In the genomic region with DNA sequence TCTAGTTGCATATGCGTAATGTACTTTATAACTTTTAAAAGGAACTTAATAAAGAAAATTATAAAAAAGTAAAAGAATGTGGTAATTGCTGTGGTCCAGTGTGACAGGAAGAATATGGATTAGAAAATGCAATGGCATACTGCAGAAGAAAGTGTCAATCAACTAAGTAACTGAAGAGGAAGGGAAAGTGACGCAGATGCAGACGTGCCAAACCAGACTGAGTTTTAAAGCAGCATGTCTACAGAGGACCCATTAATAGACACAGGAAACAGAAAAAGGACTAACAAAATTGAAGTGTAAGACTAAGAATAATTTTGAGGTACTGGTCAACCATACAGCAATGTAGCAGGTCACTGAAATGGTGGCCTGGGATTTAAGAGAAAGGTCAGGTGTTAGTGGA, we compare ENCODE assay signal across 18 cellular contexts.
DNase-seq lines count a peak whose midpoint lies in the region; ATAC-seq, FAIRE-seq and TF ChIP-seq lines count a peak whose summit lies in the region.
"Had no signal": no experiment of that assay in that cellular context is flagged by ENCODE, and none has a peak within 500 bp of the region (broad histone marks: within the 10 kb centered on the region; RNA-seq: fewer than 3 reads in every experiment).

No MANE protein-coding gene starts in this region.

- no peak for TF ChIP-seq RAD21 in GM12878 (IDR thresholded peaks at IDR 0.05; ENCODE audit: insufficient read depth, low read depth, low read length)

- intact Hi-C loops in GM12878 (cut with micrococcal nuclease; ENCODE audit: unreplicated experiment): no loop called here
- intact Hi-C loops in naive thymus-derived CD4-positive, alpha-beta T cell (cut with micrococcal nuclease): no loop called here

- H3K36me3 ChIP-seq in GM12878 (ENCODE audit: control insufficient read depth in 2 of 2, insufficient read depth in 2 of 2, low read length in 1 of 2): no peaks in the 10 kb centered on the region
- H3K36me3 ChIP-seq in naive thymus-derived CD4-positive, alpha-beta T cell (ENCODE audit: control insufficient read depth in 2 of 3, insufficient read depth in 3 of 3, low read length in 3 of 3): no peaks in the 10 kb centered on the region
- H3K36me3 ChIP-seq: uterus had no signal

- no peak; a peak in 1 of 4 replicates for TF ChIP-seq EP300 in GM12878 (IDR thresholded peaks at IDR 0.05; ENCODE audit: borderline replicate concordance in 1 of 2, control insufficient read depth in 1 of 2, low read depth in 2 of 2, low read length in 2 of 2)

- peaks cover 5% of the 10 kb centered on the region for H3K27me3 Mint-ChIP-seq in activated naive CD8-positive, alpha-beta T cell treated with anti-CD3 and anti-CD28 coated beads, Interleukin-2, amount 50 U/mL, for 24 hours
- peaks cover 3 to 20% (median 15%) of the 10 kb centered on the region in 5 donors for H3K27me3 Mint-ChIP-seq in naive thymus-derived CD4-positive, alpha-beta T cell

- in situ Hi-C loops in GM12878 (cut with MboI): no loop called here

- no peaks in the 10 kb centered on the region for H3K9me3 Mint-ChIP-seq in activated naive CD8-positive, alpha-beta T cell treated with anti-CD3 and anti-CD28 coated beads, Interleukin-2, amount 50 U/mL, for 24 hours
- no peaks in the 10 kb centered on the region for H3K9me3 Mint-ChIP-seq in naive thymus-derived CD4-positive, alpha-beta T cell

- no peak overlapping the region for H3K9ac ChIP-seq in GM12878 (ENCODE audit: control insufficient read depth, insufficient read depth, low read length)

- no peaks in the 10 kb centered on the region for H3K79me2 ChIP-seq in GM12878 (ENCODE audit: control insufficient read depth, insufficient read depth, low read length)

- no peak overlapping the region for H2AFZ ChIP-seq in GM12878 (ENCODE audit: control insufficient read depth, low read depth, low read length)

- WGBS in GM12878 (ENCODE audit: insufficient coverage, insufficient replicate concordance, low lambda C conversion rate, missing lambda C conversion rate): 27% methylated on average over 3 of the region's 3 CpGs

- no peak for TF ChIP-seq CTCF in GM12878 (IDR thresholded peaks at IDR 0.05 in 2 of 3, conservative IDR thresholded peaks at IDR 0.05 in 1 of 3; ENCODE audit: control insufficient read depth in 2 of 3, extremely low read depth in 1 of 3, insufficient read depth in 1 of 3, low read depth in 3 of 3, low read length in 3 of 3)

- TF ChIP-seq POLR2A in GM12878 (IDR thresholded peaks at IDR 0.05; ENCODE audit: low read depth, low read length): no peak

- H3K4me2 ChIP-seq in GM12878 (ENCODE audit: control insufficient read depth, insufficient read depth): no peak overlapping the region

- H3K4me3 Mint-ChIP-seq in activated naive CD8-positive, alpha-beta T cell treated with anti-CD3 and anti-CD28 coated beads, Interleukin-2, amount 50 U/mL, for 24 hours: no peak overlapping the region
- H3K4me3 Mint-ChIP-seq in naive thymus-derived CD4-positive, alpha-beta T cell: no peak overlapping the region
- H3K4me3 Mint-ChIP-seq: stimulated activated naive B cell treated with anti-CD40 and anti-IgM and Interleukin-4, amounts not matched to agents 10 μg/mL and 1 μg/mL and 100 μg/mL, for 72 hours had no signal

- no TSS peak for BruUV-seq in GM12878 (replicated peaks; lab: Mats Ljungman, UMichigan)

- no peaks in the 10 kb centered on the region for H4K20me1 ChIP-seq in GM12878 (ENCODE audit: control insufficient read depth, insufficient read depth)

- no peaks in the 10 kb centered on the region for H3K4me1 ChIP-seq in GM12878 (ENCODE audit: control insufficient read depth, insufficient read depth, low read length)
- H3K4me1 ChIP-seq in naive thymus-derived CD4-positive, alpha-beta T cell (ENCODE audit: control insufficient read depth in 2 of 2, insufficient read depth in 2 of 2, low read length in 2 of 2): no peaks in the 10 kb centered on the region

- DNase-seq in GM12878 (ENCODE audit: low read depth, low spot score) (no peak), COR-L47 (lab: John Stamatoyannopoulos, UW) (no peak)
- DNase-seq in activated naive CD8-positive, alpha-beta T cell treated with anti-CD3 and anti-CD28 coated beads, Interleukin-2, amount 50 U/mL, for 24 hours: no peak
- no peak for DNase-seq in naive thymus-derived CD4-positive, alpha-beta T cell
- DNase-seq: activated CD4-positive, CD25-positive, alpha-beta regulatory T cell; activated naive CD4-positive, alpha-beta T cell treated with anti-CD3 and anti-CD28 coated beads, Interleukin-2, amount 50 U/mL, for 16 hours; effector memory CD4-positive, alpha-beta T cell; foreskin fibroblast; mammary epithelial cell; NCI-H1694 treated with DMSO at 0.1 percent for 48 hours; NCI-H510A; stimulated activated naive B cell treated with anti-CD40 and anti-IgM and Interleukin-4, amounts not matched to agents 10 μg/mL and 1 μg/mL and 100 μg/mL, for 72 hours; uterus had no signal

- POLR2A ChIA-PET in GM12878 (lab: Charles Lee): no interaction called here
- POLR2A ChIA-PET in naive thymus-derived CD4-positive, alpha-beta T cell (lab: Charles Lee): no interaction called here

- RAD21 ChIA-PET in GM12878 (lab: Charles Lee; ENCODE audit: unreplicated experiment): interaction anchor here (1.2 kb wide), 1 partner anchor 13 kb away, joined by 3 read pairs; no protein-coding TSS in a partner anchor

- H3K27me3 ChIP-seq in GM12878 (replicated peaks in 1 of 2; ENCODE audit: control insufficient read depth in 2 of 2, insufficient read depth in 2 of 2, low read length in 1 of 2): no peaks in the 10 kb centered on the region; a peak in 2 of 4 replicates
- no peaks in the 10 kb centered on the region for H3K27me3 ChIP-seq in naive thymus-derived CD4-positive, alpha-beta T cell (ENCODE audit: control insufficient read depth in 2 of 2, insufficient read depth in 2 of 2, low read length in 2 of 2)
- H3K27me3 ChIP-seq: uterus had no signal

- no peaks in the 10 kb centered on the region for H3K36me3 Mint-ChIP-seq in activated naive CD8-positive, alpha-beta T cell treated with anti-CD3 and anti-CD28 coated beads, Interleukin-2, amount 50 U/mL, for 24 hours (ENCODE audit: low read depth)
- H3K36me3 Mint-ChIP-seq in naive thymus-derived CD4-positive, alpha-beta T cell: no peaks in the 10 kb centered on the region
- H3K36me3 Mint-ChIP-seq: stimulated activated naive B cell treated with anti-CD40 and anti-IgM and Interleukin-4, amounts not matched to agents 10 μg/mL and 1 μg/mL and 100 μg/mL, for 72 hours had no signal

- CTCF ChIA-PET in GM12878 (lab: Yijun Ruan, JAX): interaction anchor here (1.1 kb wide), 1 partner anchor 44 kb away, joined by 3 read pairs; no protein-coding TSS in a partner anchor
- CTCF ChIA-PET in naive thymus-derived CD4-positive, alpha-beta T cell (lab: Charles Lee): no interaction called here

- SMC1A ChIA-PET in GM12878 (lab: Charles Lee; ENCODE audit: uncharacterized antibody, unreplicated experiment): no interaction called here

- H3K9me3 ChIP-seq in GM12878 (replicated peaks; ENCODE audit: control insufficient read depth, insufficient read depth, low read length): no peaks in the 10 kb centered on the region
- H3K9me3 ChIP-seq in naive thymus-derived CD4-positive, alpha-beta T cell (ENCODE audit: control insufficient read depth in 2 of 3, low read length in 3 of 3): no peaks in the 10 kb centered on the region
- H3K9me3 ChIP-seq: uterus had no signal

- ATAC-seq in GM18498 (IDR thresholded peaks at IDR 0.05; ENCODE audit: unreplicated experiment) (peak; percentile 74), GM21360 (IDR thresholded peaks at IDR 0.05; ENCODE audit: unreplicated experiment) (peak; percentile 59), HG03439 (IDR thresholded peaks at IDR 0.05; ENCODE audit: unreplicated experiment) (peak; percentile 62), GM12878 (peak; percentile 75), GM19455 (IDR thresholded peaks at IDR 0.05; ENCODE audit: unreplicated experiment) (no peak)
- no peak for ATAC-seq in activated naive CD8-positive, alpha-beta T cell treated with anti-CD3 and anti-CD28 coated beads, Interleukin-2, amount 50 U/mL, for 24 hours
- no peak for ATAC-seq in naive thymus-derived CD4-positive, alpha-beta T cell
- ATAC-seq: K562; stimulated activated naive B cell treated with anti-CD40 and anti-IgM and Interleukin-4, amounts not matched to agents 10 μg/mL and 1 μg/mL and 100 μg/mL, for 72 hours had no signal

- H3K27ac ChIP-seq in GM12878 (ENCODE audit: control insufficient read depth, insufficient read depth): no peak overlapping the region
- H3K27ac ChIP-seq in naive thymus-derived CD4-positive, alpha-beta T cell (ENCODE audit: low read depth, low read length): no peak overlapping the region
- H3K27ac ChIP-seq: uterus had no signal

- no peak overlapping the region for H3K4me3 ChIP-seq in GM12878
- H3K4me3 ChIP-seq in naive thymus-derived CD4-positive, alpha-beta T cell (ENCODE audit: low read length): no peak overlapping the region
- H3K4me3 ChIP-seq: K562, uterus had no signal

- no peaks in the 10 kb centered on the region for H3K4me1 Mint-ChIP-seq in activated naive CD8-positive, alpha-beta T cell treated with anti-CD3 and anti-CD28 coated beads, Interleukin-2, amount 50 U/mL, for 24 hours
- H3K4me1 Mint-ChIP-seq in naive thymus-derived CD4-positive, alpha-beta T cell: no peaks in the 10 kb centered on the region
- H3K4me1 Mint-ChIP-seq: stimulated activated naive B cell treated with anti-CD40 and anti-IgM and Interleukin-4, amounts not matched to agents 10 μg/mL and 1 μg/mL and 100 μg/mL, for 72 hours had no signal

- H3K27ac Mint-ChIP-seq in activated naive CD8-positive, alpha-beta T cell treated with anti-CD3 and anti-CD28 coated beads, Interleukin-2, amount 50 U/mL, for 24 hours: no peak overlapping the region
- no peak overlapping the region for H3K27ac Mint-ChIP-seq in naive thymus-derived CD4-positive, alpha-beta T cell
- H3K27ac Mint-ChIP-seq: stimulated activated naive B cell treated with anti-CD40 and anti-IgM and Interleukin-4, amounts not matched to agents 10 μg/mL and 1 μg/mL and 100 μg/mL, for 72 hours had no signal

- no peak for FAIRE-seq in GM12878 (lab: Jason Lieb, UNC)
- FAIRE-seq: K562 had no signal

TF ChIP-seq in GM12878, 131 proteins besides CTCF, POLR2A, EP300 and RAD21 (continues in another document):
- TF ChIP-seq, protein P1, sequence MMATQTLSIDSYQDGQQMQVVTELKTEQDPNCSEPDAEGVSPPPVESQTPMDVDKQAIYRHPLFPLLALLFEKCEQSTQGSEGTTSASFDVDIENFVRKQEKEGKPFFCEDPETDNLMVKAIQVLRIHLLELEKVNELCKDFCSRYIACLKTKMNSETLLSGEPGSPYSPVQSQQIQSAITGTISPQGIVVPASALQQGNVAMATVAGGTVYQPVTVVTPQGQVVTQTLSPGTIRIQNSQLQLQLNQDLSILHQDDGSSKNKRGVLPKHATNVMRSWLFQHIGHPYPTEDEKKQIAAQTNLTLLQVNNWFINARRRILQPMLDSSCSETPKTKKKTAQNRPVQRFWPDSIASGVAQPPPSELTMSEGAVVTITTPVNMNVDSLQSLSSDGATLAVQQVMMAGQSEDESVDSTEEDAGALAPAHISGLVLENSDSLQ (IDR thresholded peaks at IDR 0.05): peak; percentile 92
- no peak for TF ChIP-seq SUPT20H (IDR thresholded peaks at IDR 0.05; ENCODE audit: borderline replicate concordance, control insufficient read depth, low read depth, low read length)
- no peak for TF ChIP-seq STAT3 (IDR thresholded peaks at IDR 0.05; ENCODE audit: low read depth, low read length)

Comparison
In these comparisons a context has a peak if more than half of its experiments do, and no peak if none do; other contexts are left out.
1. ATAC-seq: peak in GM18498 (single experiment), GM21360 (single experiment), HG03439 (single experiment) and GM12878 (single experiment); none in GM19455 (single experiment), activated naive CD8-positive, alpha-beta T cell treated with anti-CD3 and anti-CD28 coated beads, Interleukin-2, amount 50 U/mL, for 24 hours (single experiment) and naive thymus-derived CD4-positive, alpha-beta T cell (single experiment).